ENCODE assay signal across 2 cellular contexts in the genomic region with DNA sequence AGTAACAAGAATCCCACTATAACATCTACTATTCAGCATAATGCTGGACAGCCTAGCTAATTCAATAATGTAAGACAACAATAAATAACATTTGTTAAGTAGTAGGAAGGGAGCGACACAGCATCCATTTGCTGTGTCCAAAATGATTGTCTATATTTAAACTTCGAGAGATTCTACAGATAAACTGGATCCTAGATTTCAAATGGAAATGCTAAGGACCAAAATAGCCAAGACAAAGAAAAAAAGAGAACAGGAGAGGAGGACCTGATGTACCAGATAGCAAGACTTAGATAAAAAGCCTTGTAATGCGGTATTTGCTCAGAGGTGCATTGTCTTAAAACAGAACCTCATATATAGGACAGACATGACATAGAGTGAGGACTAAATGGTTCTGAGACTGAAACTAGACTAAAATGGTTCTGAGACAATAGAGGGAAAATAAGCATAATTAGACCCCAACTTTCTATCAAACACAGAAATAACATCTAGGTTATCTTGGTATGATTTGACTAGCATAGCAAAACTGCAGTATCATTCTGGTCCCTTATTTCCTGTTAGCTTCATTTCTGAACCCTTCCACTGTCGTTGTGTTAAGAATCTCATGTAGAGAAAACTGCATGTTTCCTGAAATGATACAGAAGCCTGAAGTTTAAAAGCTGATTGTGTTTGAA.
TF ChIP-seq lines count a peak whose summit lies in the region.

No MANE protein-coding gene starts in this region.

TF ChIP-seq in K562, 482 proteins besides CTCF, POLR2A, EP300 and RAD21:
- peak; percentile 61; the same call in 1 of the 2 replicates for TF ChIP-seq SOX6 (IDR thresholded peaks at IDR 0.05)
- no peak for TF ChIP-seq ZNF561 (CRISPR knock-in tag; conservative IDR thresholded peaks at IDR 0.05)
- no peak for TF ChIP-seq NR3C1 (CRISPR knock-in tag; IDR thresholded peaks at IDR 0.05)
- TF ChIP-seq C11orf30 (IDR thresholded peaks at IDR 0.05; ENCODE audit: low read depth): peak; percentile 61; the same call in 1 of the 2 replicates
- TF ChIP-seq, protein P1, sequence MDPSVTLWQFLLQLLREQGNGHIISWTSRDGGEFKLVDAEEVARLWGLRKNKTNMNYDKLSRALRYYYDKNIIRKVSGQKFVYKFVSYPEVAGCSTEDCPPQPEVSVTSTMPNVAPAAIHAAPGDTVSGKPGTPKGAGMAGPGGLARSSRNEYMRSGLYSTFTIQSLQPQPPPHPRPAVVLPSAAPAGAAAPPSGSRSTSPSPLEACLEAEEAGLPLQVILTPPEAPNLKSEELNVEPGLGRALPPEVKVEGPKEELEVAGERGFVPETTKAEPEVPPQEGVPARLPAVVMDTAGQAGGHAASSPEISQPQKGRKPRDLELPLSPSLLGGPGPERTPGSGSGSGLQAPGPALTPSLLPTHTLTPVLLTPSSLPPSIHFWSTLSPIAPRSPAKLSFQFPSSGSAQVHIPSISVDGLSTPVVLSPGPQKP (CRISPR knock-in tag; IDR thresholded peaks at IDR 0.05): no peak
- TF ChIP-seq U2AF1 (optimal IDR thresholded peaks at IDR 0.05; ENCODE audit: low read depth, low read length): no peak
- TF ChIP-seq DPF2 (IDR thresholded peaks at IDR 0.05): peak; percentile 34; the same call in 1 of the 2 replicates
- no peak for TF ChIP-seq RFX7 (CRISPR knock-in tag; IDR thresholded peaks at IDR 0.05)
- TF ChIP-seq ZNF324 (CRISPR knock-in tag; IDR thresholded peaks at IDR 0.05): no peak
- TF ChIP-seq MAFK (IDR thresholded peaks at IDR 0.05; ENCODE audit: low read length): 0 out of 2 replicates have a peak, but pooled peaks have one; percentile 23
- TF ChIP-seq NFE2 (IDR thresholded peaks at IDR 0.05; ENCODE audit: low read depth): peak; percentile 80
- no peak for TF ChIP-seq HMG20B (CRISPR knock-in tag; IDR thresholded peaks at IDR 0.05)
- TF ChIP-seq BCL6 (CRISPR knock-in tag; IDR thresholded peaks at IDR 0.05): no peak
- TF ChIP-seq MAFG (tag; conservative IDR thresholded peaks at IDR 0.05): peak; percentile 48
- peak; percentile 19; the same call in 1 of the 2 replicates for TF ChIP-seq MAFF (IDR thresholded peaks at IDR 0.05; ENCODE audit: low read length)
- peak; percentile 64; the same call in 1 of the 2 replicates for TF ChIP-seq ZNF316 (IDR thresholded peaks at IDR 0.05)

TF ChIP-seq in HepG2, 621 proteins besides CTCF, POLR2A, EP300 and RAD21:
- TF ChIP-seq GPBP1L1 (CRISPR knock-in tag; IDR thresholded peaks at IDR 0.05) (no peak), NFYB (CRISPR knock-in tag; IDR thresholded peaks at IDR 0.05) (no peak), ZHX2 (IDR thresholded peaks at IDR 0.05; ENCODE audit: low read depth) (no peak), ZHX2 (CRISPR knock-in tag; IDR thresholded peaks at IDR 0.05; ENCODE audit: borderline replicate concordance) (no peak), ZFP62 (CRISPR knock-in tag; IDR thresholded peaks at IDR 0.05) (no peak), ZNF282 (IDR thresholded peaks at IDR 0.05; ENCODE audit: partially characterized antibody) (no peak), DDIT3 (CRISPR knock-in tag; IDR thresholded peaks at IDR 0.05) (no peak), ZNF331 (CRISPR knock-in tag; IDR thresholded peaks at IDR 0.05) (no peak), SNAI1 (CRISPR knock-in tag; IDR thresholded peaks at IDR 0.05; ENCODE audit: borderline replicate concordance) (no peak), ZNF740 (CRISPR knock-in tag; IDR thresholded peaks at IDR 0.05) (no peak), MLXIP (CRISPR knock-in tag; IDR thresholded peaks at IDR 0.05; ENCODE audit: borderline replicate concordance) (no peak), RBAK (CRISPR knock-in tag; IDR thresholded peaks at IDR 0.05) (no peak), ZNF484 (CRISPR knock-in tag; IDR thresholded peaks at IDR 0.05; ENCODE audit: borderline replicate concordance, low read depth) (no peak), ZSCAN22 (CRISPR knock-in tag; IDR thresholded peaks at IDR 0.05) (no peak), ZBTB3 (CRISPR knock-in tag; IDR thresholded peaks at IDR 0.05; ENCODE audit: borderline replicate concordance, low read depth) (no peak)
- TF ChIP-seq, protein P2, sequence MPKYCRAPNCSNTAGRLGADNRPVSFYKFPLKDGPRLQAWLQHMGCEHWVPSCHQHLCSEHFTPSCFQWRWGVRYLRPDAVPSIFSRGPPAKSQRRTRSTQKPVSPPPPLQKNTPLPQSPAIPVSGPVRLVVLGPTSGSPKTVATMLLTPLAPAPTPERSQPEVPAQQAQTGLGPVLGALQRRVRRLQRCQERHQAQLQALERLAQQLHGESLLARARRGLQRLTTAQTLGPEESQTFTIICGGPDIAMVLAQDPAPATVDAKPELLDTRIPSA (CRISPR knock-in tag; IDR thresholded peaks at IDR 0.05; ENCODE audit: borderline replicate concordance): no peak
- TF ChIP-seq, protein P3, sequence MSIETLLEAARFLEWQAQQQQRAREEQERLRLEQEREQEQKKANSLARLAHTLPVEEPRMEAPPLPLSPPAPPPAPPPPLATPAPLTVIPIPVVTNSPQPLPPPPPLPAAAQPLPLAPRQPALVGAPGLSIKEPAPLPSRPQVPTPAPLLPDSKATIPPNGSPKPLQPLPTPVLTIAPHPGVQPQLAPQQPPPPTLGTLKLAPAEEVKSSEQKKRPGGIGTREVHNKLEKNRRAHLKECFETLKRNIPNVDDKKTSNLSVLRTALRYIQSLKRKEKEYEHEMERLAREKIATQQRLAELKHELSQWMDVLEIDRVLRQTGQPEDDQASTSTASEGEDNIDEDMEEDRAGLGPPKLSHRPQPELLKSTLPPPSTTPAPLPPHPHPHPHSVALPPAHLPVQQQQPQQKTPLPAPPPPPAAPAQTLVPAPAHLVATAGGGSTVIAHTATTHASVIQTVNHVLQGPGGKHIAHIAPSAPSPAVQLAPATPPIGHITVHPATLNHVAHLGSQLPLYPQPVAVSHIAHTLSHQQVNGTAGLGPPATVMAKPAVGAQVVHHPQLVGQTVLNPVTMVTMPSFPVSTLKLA (IDR thresholded peaks at IDR 0.05): no peak
